Comparison of ENCODE assay signal across 17 cellular contexts in the genomic region with DNA sequence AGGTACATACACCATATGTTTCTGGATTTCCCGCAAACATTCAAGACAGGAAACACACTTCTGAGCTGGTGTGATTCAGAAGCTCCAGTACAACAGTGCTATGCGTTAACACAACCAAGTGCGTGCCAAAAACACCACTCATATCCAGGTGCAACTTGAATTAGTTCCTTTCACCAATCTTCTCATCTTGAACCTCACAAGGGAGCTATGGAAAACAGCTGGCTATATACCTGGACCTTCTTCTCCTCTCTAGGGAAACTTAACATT. TPM values are rescaled to one million over a fixed set of nuclear protein-coding genes. Genes with fewer than 3 reads are reported as not detected.
"Had no signal": no experiment of that assay in that cellular context is flagged by ENCODE, and none has a peak within 500 bp of the region (broad histone marks: within the 10 kb centered on the region; RNA-seq: fewer than 3 reads in every experiment).

No MANE protein-coding gene starts in this region.

- H2AFZ ChIP-seq: neural progenitor cell had no signal

- H3K4me2 ChIP-seq: neural progenitor cell had no signal

- H3K36me3 ChIP-seq: neural progenitor cell, spleen had no signal

- H3K9ac ChIP-seq: neural progenitor cell had no signal

- H3K9me3 ChIP-seq: psoas muscle had no signal

- ATAC-seq: activated T-helper 17 cell treated with anti-CD3 and anti-CD28 coated beads, Interleukin-2, amount 50 U/mL, for 72 hours; effector memory CD8-positive, alpha-beta T cell; psoas muscle; sciatic nerve; stimulated activated naive CD8-positive, alpha-beta T cell treated with anti-CD3 and anti-CD28 coated beads, Interleukin-15, amount 100 ng/mL, for 72 hours had no signal

- H3K4me1 ChIP-seq: neural progenitor cell, psoas muscle, spleen had no signal

- H3K27ac ChIP-seq: neural progenitor cell, psoas muscle, spleen, VCaP had no signal

- H3K4me3 ChIP-seq: lung, neural progenitor cell, psoas muscle, spleen had no signal

- H3K27me3 ChIP-seq: neural progenitor cell, spleen had no signal

- DNase-seq: activated CD4-positive, alpha-beta T cell treated with anti-CD3 and anti-CD28 coated beads for 1 hour; activated CD4-positive, alpha-beta T cell treated with anti-CD3 and anti-CD28 coated beads, Interleukin-2, amount 50 U/mL, for 4 hours; activated naive CD4-positive, alpha-beta T cell treated with Interleukin-2 at 50 U/mL for 16 hours; activated T-cell treated with anti-CD3 and anti-CD28 coated beads for 4 hours; central memory CD4-positive, alpha-beta T cell; effector memory CD8-positive, alpha-beta T cell; islet precursor cell; psoas muscle; spleen; stimulated activated naive CD8-positive, alpha-beta T cell treated with anti-CD3 and anti-CD28 coated beads, Interleukin-15, amount 100 ng/mL, for 72 hours; T-helper 1 cell; T1000 had no signal

RNA-seq across cellular contexts. Expression of gene SUSD5, which starts 31.3 kb away (rescaled TPM):
- total RNA-seq: activated T-helper 17 cell treated with anti-CD3 and anti-CD28 coated beads, Interleukin-2, amount 50 U/mL, for 72 hours had no signal
